Comparison of ENCODE assay signal across 11 cellular contexts in the genomic region with DNA sequence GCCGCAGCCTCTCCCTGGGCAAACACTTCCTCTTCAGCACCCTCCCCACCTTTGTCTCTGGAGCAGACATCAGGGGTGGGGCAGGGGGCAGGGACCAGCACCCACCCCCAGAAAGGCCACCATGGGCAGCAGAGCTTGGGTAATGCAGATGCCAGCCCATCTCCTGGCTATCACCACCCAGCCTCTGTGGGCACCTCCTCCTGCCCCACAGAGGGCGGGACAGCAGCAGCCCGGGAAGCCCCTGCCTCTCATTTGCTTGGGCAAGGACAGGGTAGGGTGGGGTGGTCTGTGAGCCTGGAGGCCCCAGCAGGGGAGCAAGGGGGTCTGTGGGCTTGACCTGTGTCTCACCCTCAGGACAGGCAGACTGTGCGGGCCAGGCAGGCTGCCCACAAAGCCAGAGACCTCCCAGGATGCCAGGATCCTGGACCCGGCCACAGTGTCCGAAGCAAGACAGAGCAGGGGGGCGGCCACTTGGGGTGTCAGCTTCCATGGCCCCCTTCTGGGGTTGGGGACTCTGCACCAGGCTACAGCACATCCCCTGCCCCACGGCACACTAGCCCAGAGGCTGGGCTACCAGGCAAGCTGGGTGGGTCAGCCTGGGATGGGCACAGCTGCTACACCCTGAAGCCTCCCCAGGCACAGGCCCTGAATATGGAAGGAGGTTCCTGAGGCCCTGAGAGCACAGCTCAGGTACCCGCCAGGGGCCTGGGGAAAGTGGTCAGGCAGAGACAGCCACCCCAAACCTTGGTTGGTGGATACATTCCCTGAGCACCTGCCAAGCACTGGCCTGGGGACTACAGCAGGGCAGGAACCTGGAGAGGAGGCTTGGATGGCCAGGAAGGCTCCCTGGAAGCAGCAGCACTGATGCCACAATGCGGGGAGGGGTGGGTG. TPM values are rescaled to one million over a fixed set of nuclear protein-coding genes. Genes with fewer than 3 reads are reported as not detected.
DNase-seq lines count a peak whose midpoint lies in the region; ATAC-seq, FAIRE-seq and TF ChIP-seq lines count a peak whose summit lies in the region.
"Had no signal": no experiment of that assay in that cellular context is flagged by ENCODE, and none has a peak within 500 bp of the region (broad histone marks: within the 10 kb centered on the region; RNA-seq: fewer than 3 reads in every experiment).

No MANE protein-coding gene starts in this region.

- DNase-seq in neuronal stem cell (ENCODE audit: low spot score), result no peak
- no peak for DNase-seq in left lung
- DNase-seq in kidney, result no peak
- DNase-seq in NCI-H774 (lab: John Stamatoyannopoulos, UW), result no peak
- DNase-seq: activated T-cell treated with anti-CD3 and anti-CD28 coated beads for 4 hours, cortex of kidney, DMS79, H9 had no signal

- ATAC-seq in activated T-helper 17 cell treated with anti-CD3 and anti-CD28 coated beads, Interleukin-2, amount 50 U/mL, for 72 hours (replicated peaks), result no peak
- no peak for ATAC-seq in left lung

- H2AFZ ChIP-seq in neuronal stem cell (ENCODE audit: low read length), result no peak overlapping the region

- no peak overlapping the region for H3K4ac ChIP-seq in neuronal stem cell (ENCODE audit: low read length)

- peaks cover 39 to 56% of the 10 kb centered on the region in 2 donors for H3K36me3 ChIP-seq in neuronal stem cell (replicated peaks in 1 of 2; ENCODE audit: control insufficient read depth in 2 of 2, insufficient read depth in 2 of 2, low read length in 2 of 2)
- H3K36me3 ChIP-seq in left lung, result peaks cover 0 to 47% of the 10 kb centered on the region in 2 donors
- peaks cover 19 to 30% of the 10 kb centered on the region in 2 donors for H3K36me3 ChIP-seq in kidney (ENCODE audit: control insufficient read depth in 1 of 2, insufficient read depth in 2 of 2, low read length in 2 of 2)

- H3K4me3 ChIP-seq in neuronal stem cell (ENCODE audit: low read length in 2 of 2) (no peak overlapping the region), left lung (peak overlapping the region in 1 of 2 donors; percentile 86), kidney (ENCODE audit: low read length in 2 of 2) (no peak overlapping the region)

- no CpG with 5 or more reads among the region's 10 CpGs for WGBS in neuronal stem cell (ENCODE audit: extremely low coverage in 2 of 2, insufficient read length in 2 of 2, insufficient replicate concordance in 1 of 2), 2 donors

- peaks cover 59% of the 10 kb centered on the region for H3K36me3 Mint-ChIP-seq in activated T-helper 17 cell treated with anti-CD3 and anti-CD28 coated beads, Interleukin-2, amount 50 U/mL, for 72 hours (ENCODE audit: low read depth)

- H4K91ac ChIP-seq in neuronal stem cell (ENCODE audit: low read depth, low read length, poor library complexity), result no peak overlapping the region

- peak; percentile 7 for TF ChIP-seq POLR2A in GM19193 (IDR thresholded peaks at IDR 0.05; ENCODE audit: extremely low read depth, insufficient read depth, insufficient read length)

- H2BK5ac ChIP-seq in neuronal stem cell (ENCODE audit: low read length), result no peak overlapping the region

- H3K4me1 ChIP-seq in neuronal stem cell (ENCODE audit: control insufficient read depth in 2 of 2, insufficient read depth in 1 of 2, low read depth in 1 of 2, low read length in 2 of 2) (peaks cover 2 to 8% of the 10 kb centered on the region in 2 donors), left lung (peaks cover 25 to 47% of the 10 kb centered on the region in 2 donors), kidney (ENCODE audit: control insufficient read depth in 1 of 2, insufficient read depth in 1 of 2, low read depth in 1 of 2, low read length in 2 of 2) (peaks cover 9 to 10% of the 10 kb centered on the region in 2 donors)

- H2AK5ac ChIP-seq in neuronal stem cell (ENCODE audit: low read depth, low read length), result no peak overlapping the region

- no peak overlapping the region for H3K4me2 ChIP-seq in neuronal stem cell (ENCODE audit: insufficient read depth, low read length, poor library complexity, severe bottlenecking)

- FAIRE-seq in kidney (lab: Jason Lieb, UNC), result no peak

- H4K8ac ChIP-seq in neuronal stem cell (ENCODE audit: low read depth, low read length), result no peak overlapping the region

- H3K4me1 Mint-ChIP-seq in activated T-helper 17 cell treated with anti-CD3 and anti-CD28 coated beads, Interleukin-2, amount 50 U/mL, for 72 hours, result peaks cover 2% of the 10 kb centered on the region

- H3K27ac ChIP-seq in neuronal stem cell (replicated peaks; ENCODE audit: low read length), result no peak overlapping the region
- peak overlapping the region in 1 of 2 donors; percentile 100 for H3K27ac ChIP-seq in left lung
- H3K27ac ChIP-seq in kidney (ENCODE audit: low read depth in 2 of 2, low read length in 2 of 2), result no peak overlapping the region

- peak overlapping the region; percentile 94 for H3K4me3 Mint-ChIP-seq in activated T-helper 17 cell treated with anti-CD3 and anti-CD28 coated beads, Interleukin-2, amount 50 U/mL, for 72 hours
- H3K4me3 Mint-ChIP-seq: H9 had no signal

- H2BK15ac ChIP-seq in neuronal stem cell (ENCODE audit: low read length), result no peak overlapping the region

- H2BK120ac ChIP-seq in neuronal stem cell (ENCODE audit: low read depth, low read length), result no peak overlapping the region

- H3K9me3 ChIP-seq in neuronal stem cell (replicated peaks in 1 of 2; ENCODE audit: control insufficient read depth in 2 of 2, insufficient read depth in 1 of 2, low read depth in 1 of 2, low read length in 2 of 2), result peaks cover 0 to 7% of the 10 kb centered on the region in 2 donors
- H3K9me3 ChIP-seq in left lung, result no peaks in the 10 kb centered on the region
- no peaks in the 10 kb centered on the region for H3K9me3 ChIP-seq in kidney (ENCODE audit: control insufficient read depth in 1 of 2, low read length in 2 of 2)

- H3K18ac ChIP-seq in neuronal stem cell (ENCODE audit: low read length), result no peak overlapping the region

- H3K27me3 ChIP-seq in neuronal stem cell (ENCODE audit: control insufficient read depth in 3 of 3, insufficient read depth in 3 of 3, low read depth in 1 of 3, low read length in 3 of 3) (no peaks in the 10 kb centered on the region), left lung (no peaks in the 10 kb centered on the region)

- peak overlapping the region; percentile 20 for H3K23ac ChIP-seq in neuronal stem cell (ENCODE audit: low read depth, low read length, poor library complexity)

- no peak overlapping the region for H3K14ac ChIP-seq in neuronal stem cell (ENCODE audit: low read length)

- no peaks in the 10 kb centered on the region for H3K27me3 Mint-ChIP-seq in activated T-helper 17 cell treated with anti-CD3 and anti-CD28 coated beads, Interleukin-2, amount 50 U/mL, for 72 hours
- H3K27me3 Mint-ChIP-seq: progenitor cell of endocrine pancreas had no signal

- intact Hi-C loops in left lung (cut with DNase I) (no loop called here), kidney (cut with DNase I) (no loop called here)

- H3K9me3 Mint-ChIP-seq in activated T-helper 17 cell treated with anti-CD3 and anti-CD28 coated beads, Interleukin-2, amount 50 U/mL, for 72 hours, result no peaks in the 10 kb centered on the region

- peaks cover 29% of the 10 kb centered on the region for H3K79me1 ChIP-seq in neuronal stem cell (ENCODE audit: low read depth, low read length)

- TF ChIP-seq CTCF in left lung (IDR thresholded peaks at IDR 0.05) (no peak), kidney (IDR thresholded peaks at IDR 0.05; ENCODE audit: borderline replicate concordance, extremely low read depth, insufficient read depth) (no peak)

- H3K27ac Mint-ChIP-seq in activated T-helper 17 cell treated with anti-CD3 and anti-CD28 coated beads, Interleukin-2, amount 50 U/mL, for 72 hours, result peak overlapping the region; percentile 63
- H3K27ac Mint-ChIP-seq: progenitor cell of endocrine pancreas had no signal

- peak overlapping the region; percentile 72 for H3K9ac ChIP-seq in neuronal stem cell (ENCODE audit: low read depth, low read length, poor library complexity)
- no peak overlapping the region for H3K9ac ChIP-seq in kidney (ENCODE audit: low read length in 2 of 2)

- H2BK12ac ChIP-seq in neuronal stem cell (ENCODE audit: low read length), result no peak overlapping the region

RNA-seq across cellular contexts. Expression of a gene that starts 4.5 kb away (rescaled TPM):
- 100 to 1,000 TPM in 1 of 2 donors, 10 to 100 TPM in 1; 88.4 to 126 TPM for total RNA-seq in activated T-helper 17 cell treated with anti-CD3 and anti-CD28 coated beads, Interleukin-2, amount 50 U/mL, for 72 hours
- 35.7 TPM for polyA plus RNA-seq in neuronal stem cell (2013, experiment 1 of 2)
- 35.1 TPM for polyA plus RNA-seq in neuronal stem cell (2013, experiment 2 of 2)
- 100 to 1,000 TPM; 185 to 243 TPM for total RNA-seq in left lung
- total RNA-seq in kidney, result 191 TPM
- polyA plus RNA-seq in kidney (ENCODE audit: insufficient read depth, low read depth, low replicate concordance), result 171 TPM

RNA-seq across cellular contexts. Expression of a gene that starts 32.8 kb away (rescaled TPM):
- 10 to 100 TPM; 29.5 to 73.2 TPM for total RNA-seq in activated T-helper 17 cell treated with anti-CD3 and anti-CD28 coated beads, Interleukin-2, amount 50 U/mL, for 72 hours
- polyA plus RNA-seq in neuronal stem cell (2013, experiment 1 of 2), result 26.4 TPM
- polyA plus RNA-seq in neuronal stem cell (2013, experiment 2 of 2), result 25.5 TPM
- 10 to 100 TPM; 43.2 to 52.4 TPM for total RNA-seq in left lung
- 66.1 TPM for total RNA-seq in kidney
- 100 TPM for polyA plus RNA-seq in kidney (ENCODE audit: insufficient read depth, low read depth, low replicate concordance)

RNA-seq across cellular contexts. Expression of a gene that starts 34.8 kb away (rescaled TPM):
- 1 to 10 TPM; 1.1 to 4.4 TPM for total RNA-seq in activated T-helper 17 cell treated with anti-CD3 and anti-CD28 coated beads, Interleukin-2, amount 50 U/mL, for 72 hours
- 1.1 TPM for polyA plus RNA-seq in neuronal stem cell (2013, experiment 1 of 2)
- polyA plus RNA-seq in neuronal stem cell (2013, experiment 2 of 2), result 1.2 TPM
- total RNA-seq in left lung (1 to 10 TPM; 1.8 to 3.1 TPM), kidney (7.7 TPM)
- polyA plus RNA-seq in kidney (ENCODE audit: insufficient read depth, low read depth, low replicate concordance), result 1.2 TPM

RNA-seq across cellular contexts. Expression of a gene that starts 52.5 kb away (rescaled TPM):
- 10 to 100 TPM; 24.1 to 28.0 TPM for total RNA-seq in activated T-helper 17 cell treated with anti-CD3 and anti-CD28 coated beads, Interleukin-2, amount 50 U/mL, for 72 hours
- 27.4 TPM for polyA plus RNA-seq in neuronal stem cell (2013, experiment 1 of 2)
- polyA plus RNA-seq in neuronal stem cell (2013, experiment 2 of 2), result 26.0 TPM
- total RNA-seq in left lung (10 to 100 TPM; 25.6 to 27.9 TPM), kidney (28.5 TPM)
- 37.7 TPM for polyA plus RNA-seq in kidney (ENCODE audit: insufficient read depth, low read depth, low replicate concordance)

RNA-seq across cellular contexts. Expression of a gene that starts 58.0 kb away (rescaled TPM):
- total RNA-seq in activated T-helper 17 cell treated with anti-CD3 and anti-CD28 coated beads, Interleukin-2, amount 50 U/mL, for 72 hours, result 1 to 10 TPM; 2.7 to 6.6 TPM
- 0.75 TPM for polyA plus RNA-seq in neuronal stem cell (2013, experiment 1 of 2)
- polyA plus RNA-seq in neuronal stem cell (2013, experiment 2 of 2), result 0.87 TPM
- total RNA-seq in left lung (1 to 10 TPM; 4.1 to 4.5 TPM), kidney (8.0 TPM)
- polyA plus RNA-seq in kidney (ENCODE audit: insufficient read depth, low read depth, low replicate concordance), result 6.2 TPM
